ENCODE assay signal across 8 cellular contexts in the genomic region with DNA sequence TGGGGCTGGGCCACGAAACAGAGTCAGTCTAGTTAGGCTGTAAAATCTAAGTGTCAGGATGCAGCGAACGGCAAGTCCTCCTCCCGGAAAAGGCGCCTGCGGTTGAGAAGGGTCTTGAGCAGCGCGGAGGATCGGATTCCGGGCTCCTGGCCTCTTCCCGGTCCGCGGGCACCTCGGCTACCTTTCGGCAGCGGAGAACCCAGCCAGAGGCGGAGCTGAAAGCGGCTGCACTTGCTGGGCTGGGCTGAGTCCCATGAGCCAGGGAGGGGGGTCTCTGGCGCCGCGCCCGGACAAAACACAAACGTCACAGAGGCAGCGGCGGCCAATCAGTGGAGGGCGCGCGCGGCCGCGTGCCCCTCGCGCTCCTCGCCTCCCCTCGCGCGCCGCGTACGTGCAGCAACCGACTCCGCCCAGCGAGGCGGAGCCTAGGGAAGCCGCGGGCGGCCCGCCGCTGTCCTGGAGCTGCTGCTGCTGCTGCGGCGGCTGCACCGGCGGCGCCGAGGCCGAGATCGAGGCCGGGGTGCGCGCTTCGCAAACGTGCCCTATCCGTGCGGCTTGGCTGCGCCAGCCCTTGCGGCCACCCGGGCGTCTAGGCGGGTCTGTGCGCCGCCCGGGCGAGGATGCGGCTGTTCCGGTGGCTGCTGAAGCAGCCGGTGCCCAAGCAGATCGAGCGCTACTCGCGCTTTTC. TPM values are rescaled to one million over a fixed set of nuclear protein-coding genes. Genes with fewer than 3 reads are reported as not detected.
DNase-seq lines count a peak whose midpoint lies in the region; ATAC-seq, FAIRE-seq and TF ChIP-seq lines count a peak whose summit lies in the region.

A gene (plus strand): TSS at position 451 of the 688 bp plus-strand sequence. CDS start 170 bp downstream, at position 621.

- peak; percentile 85 for DNase-seq in NCI-H1105 (lab: John Stamatoyannopoulos, UW)
- DNase-seq in SKM-1 treated with dmso at 0.1 percent for 144 hours (lab: John Stamatoyannopoulos, UW; ENCODE audit: unreplicated experiment): peak; percentile 52
- peak; percentile 94 for DNase-seq in Right ventricle myocardium inferior (ENCODE audit: missing footprints)
- DNase-seq in pancreas: peak; percentile 88 to 95 (median 93)
- peak; percentile 88 to 91 for DNase-seq in thyroid gland

- peak within 1 kb of the TSS; percentile 80 for H3K27ac Mint-ChIP-seq in activated naive CD8-positive, alpha-beta T cell

- no peaks in the 10 kb centered on the region for H3K9me3 Mint-ChIP-seq in activated naive CD8-positive, alpha-beta T cell (ENCODE audit: low read depth)

- H3K27me3 ChIP-seq in pancreas (no peaks in the 10 kb centered on the region), thyroid gland (no peaks in the 10 kb centered on the region)

- H3K9me3 ChIP-seq in pancreas (no peaks in the 10 kb centered on the region), thyroid gland (no peaks in the 10 kb centered on the region)

- H3K4me1 ChIP-seq in pancreas (no peaks in the 10 kb centered on the region), thyroid gland (no peaks in the 10 kb centered on the region)

- H3K4me3 ChIP-seq in pancreas: peak within 1 kb of the TSS; percentile 35 to 54 (median 52)
- peak within 1 kb of the TSS in 2 of 3 donors; percentile 58 to 61 for H3K4me3 ChIP-seq in thyroid gland (replicated peaks in 1 of 3)

- H3K4me1 Mint-ChIP-seq in activated naive CD8-positive, alpha-beta T cell (ENCODE audit: low read depth): peaks cover 37% of the 10 kb centered on the region

- no peak for TF ChIP-seq CTCF in pancreas (IDR thresholded peaks at IDR 0.05)
- TF ChIP-seq CTCF in thyroid gland (IDR thresholded peaks at IDR 0.05): no peak

- TF ChIP-seq POLR2A in GM10847 (IDR thresholded peaks at IDR 0.05; ENCODE audit: extremely low read depth, insufficient read length): peak; percentile 73
- TF ChIP-seq POLR2A in thyroid gland (IDR thresholded peaks at IDR 0.05): peak in 1 of 2 donors; percentile 80

- H3K27ac ChIP-seq in pancreas (peak within 1 kb of the TSS; percentile 45 to 83 (median 76)), thyroid gland (peak within 1 kb of the TSS; percentile 51 to 75 (median 72))

- no peaks in the 10 kb centered on the region for H3K27me3 Mint-ChIP-seq in activated naive CD8-positive, alpha-beta T cell

- intact Hi-C loops in Right ventricle myocardium inferior (cut with DNase I) (no loop called here), pancreas (cut with DNase I) (no loop called here), thyroid gland (cut with DNase I) (no loop called here)

- peak within 1 kb of the TSS; percentile 82 for H3K4me3 Mint-ChIP-seq in activated naive CD8-positive, alpha-beta T cell

- H3K36me3 ChIP-seq in pancreas: no peaks in the 10 kb centered on the region
- no peaks in the 10 kb centered on the region for H3K36me3 ChIP-seq in thyroid gland

- 0 to 26% methylated on average over 67 to 80 of the region's 80 CpGs for WGBS in pancreas, 2 donors
- 0% methylated on average over 17 of the region's 80 CpGs; no CpG with 5 or more reads in 1 of the 2 donors for WGBS in thyroid gland, 2 donors

- no peaks in the 10 kb centered on the region for H3K36me3 Mint-ChIP-seq in activated naive CD8-positive, alpha-beta T cell

- FAIRE-seq in pancreas (lab: Jason Lieb, UNC): no peak

- ATAC-seq in HG02642 (IDR thresholded peaks at IDR 0.05; ENCODE audit: poor library complexity, unreplicated experiment): peak; percentile 98
- peak; percentile 99 for ATAC-seq in Right ventricle myocardium inferior
- peak; percentile 97 to 99 (median 98) for ATAC-seq in pancreas

RNA-seq across cellular contexts. Expression of the gene that starts here (rescaled TPM):
- total RNA-seq in Right ventricle myocardium inferior (6.3 TPM), pancreas (10 to 100 TPM in 1 of 6 donors, 1 to 10 TPM in 5; 4.7 to 10.1 (median 6.0) TPM), thyroid gland (10 to 100 TPM; 15.2 to 25.9 (median 24.0) TPM)
- 1 to 10 TPM; 2.4 to 3.9 TPM for polyA plus RNA-seq in pancreas

Comparison
In these comparisons a context has a peak if more than half of its experiments do, and no peak if none do; other contexts are left out.
1. Peak in every context shown above with its lines: DNase-seq, ATAC-seq, H3K4me3 ChIP-seq and H3K27ac ChIP-seq.